ENCODE assay signal across 12 cellular contexts in the genomic region with DNA sequence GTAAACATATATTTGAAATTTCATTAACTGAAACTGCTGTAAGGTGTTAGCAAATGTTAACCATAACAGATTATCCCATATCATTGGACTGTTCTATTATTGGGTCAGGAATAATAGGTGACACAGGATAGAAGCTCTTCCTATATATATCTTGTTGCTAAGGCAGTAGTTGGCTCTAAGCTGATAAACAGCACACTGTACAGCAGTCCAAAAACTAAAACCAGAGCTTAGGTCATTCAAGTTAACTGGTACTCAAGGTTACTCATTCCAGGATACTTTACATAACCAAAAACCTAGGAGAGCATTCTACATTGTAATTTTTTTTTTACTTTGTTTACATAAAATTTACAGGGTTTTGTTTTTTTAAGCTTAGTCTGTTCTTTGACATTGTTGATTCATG. TPM values are rescaled to one million over a fixed set of nuclear protein-coding genes. Genes with fewer than 3 reads are reported as not detected.
DNase-seq lines count a peak whose midpoint lies in the region; ATAC-seq lines count a peak whose summit lies in the region.
"Had no signal": no experiment of that assay in that cellular context is flagged by ENCODE, and none has a peak within 500 bp of the region (broad histone marks: within the 10 kb centered on the region; RNA-seq: fewer than 3 reads in every experiment).

No MANE protein-coding gene starts in this region.

- no peaks in the 10 kb centered on the region for H3K27me3 Mint-ChIP-seq in activated naive CD8-positive, alpha-beta T cell
- H3K27me3 Mint-ChIP-seq in activated naive CD8-positive, alpha-beta T cell treated with anti-CD3 and anti-CD28 coated beads for 36 hours = no peaks in the 10 kb centered on the region

- no peak for DNase-seq in activated naive CD8-positive, alpha-beta T cell treated with anti-CD3 and anti-CD28 coated beads for 36 hours
- DNase-seq in amniotic epithelial cell (ENCODE audit: low read depth) (peak; percentile 47), left ventricle myocardium superior (no peak), RPMI8226 (no peak)
- DNase-seq: activated CD4-positive, alpha-beta T cell treated with anti-CD3 and anti-CD28 coated beads for 48 hours; EL; nephron progenitor cell had no signal

- intact Hi-C loops in left ventricle myocardium superior (cut with micrococcal nuclease) = loop anchor here (10.0 kb wide), 1 partner anchor 56 kb away; no protein-coding TSS in a partner anchor

- H3K4me1 Mint-ChIP-seq in activated naive CD8-positive, alpha-beta T cell (ENCODE audit: low read depth) = peaks cover 10% of the 10 kb centered on the region
- peaks cover 10% of the 10 kb centered on the region for H3K4me1 Mint-ChIP-seq in activated naive CD8-positive, alpha-beta T cell treated with anti-CD3 and anti-CD28 coated beads for 36 hours
- H3K4me1 Mint-ChIP-seq: nephron progenitor cell had no signal

- no peak overlapping the region for H3K4me3 Mint-ChIP-seq in activated naive CD8-positive, alpha-beta T cell
- H3K4me3 Mint-ChIP-seq in activated naive CD8-positive, alpha-beta T cell treated with anti-CD3 and anti-CD28 coated beads for 36 hours = no peak overlapping the region
- H3K4me3 Mint-ChIP-seq: nephron progenitor cell had no signal

- ATAC-seq in left ventricle myocardium superior (peak; percentile 96), GM21576 (IDR thresholded peaks at IDR 0.05; ENCODE audit: unreplicated experiment) (no peak), GM18517 (IDR thresholded peaks at IDR 0.05; ENCODE audit: unreplicated experiment) (no peak), HG03108 (IDR thresholded peaks at IDR 0.05; ENCODE audit: unreplicated experiment) (no peak)
- ATAC-seq: esophagus mucosa had no signal

- no peaks in the 10 kb centered on the region for H3K9me3 Mint-ChIP-seq in activated naive CD8-positive, alpha-beta T cell (ENCODE audit: low read depth)
- no peaks in the 10 kb centered on the region for H3K9me3 Mint-ChIP-seq in activated naive CD8-positive, alpha-beta T cell treated with anti-CD3 and anti-CD28 coated beads for 36 hours
- H3K9me3 Mint-ChIP-seq: nephron progenitor cell had no signal

- H3K36me3 Mint-ChIP-seq in activated naive CD8-positive, alpha-beta T cell = peaks cover 2% of the 10 kb centered on the region
- no peaks in the 10 kb centered on the region for H3K36me3 Mint-ChIP-seq in activated naive CD8-positive, alpha-beta T cell treated with anti-CD3 and anti-CD28 coated beads for 36 hours

- peak overlapping the region; percentile 41 for H3K27ac Mint-ChIP-seq in activated naive CD8-positive, alpha-beta T cell
- H3K27ac Mint-ChIP-seq in activated naive CD8-positive, alpha-beta T cell treated with anti-CD3 and anti-CD28 coated beads for 36 hours = no peak overlapping the region
- H3K27ac Mint-ChIP-seq: nephron progenitor cell had no signal

RNA-seq across cellular contexts. Expression of a gene that starts 8.9 kb away (rescaled TPM):
- 10 to 100 TPM; 80.1 to 80.7 TPM for total RNA-seq in activated naive CD8-positive, alpha-beta T cell treated with anti-CD3 and anti-CD28 coated beads for 36 hours
- total RNA-seq in left ventricle myocardium superior = 129 TPM
